ENCODE assay signal across 22 cellular contexts in the genomic region with DNA sequence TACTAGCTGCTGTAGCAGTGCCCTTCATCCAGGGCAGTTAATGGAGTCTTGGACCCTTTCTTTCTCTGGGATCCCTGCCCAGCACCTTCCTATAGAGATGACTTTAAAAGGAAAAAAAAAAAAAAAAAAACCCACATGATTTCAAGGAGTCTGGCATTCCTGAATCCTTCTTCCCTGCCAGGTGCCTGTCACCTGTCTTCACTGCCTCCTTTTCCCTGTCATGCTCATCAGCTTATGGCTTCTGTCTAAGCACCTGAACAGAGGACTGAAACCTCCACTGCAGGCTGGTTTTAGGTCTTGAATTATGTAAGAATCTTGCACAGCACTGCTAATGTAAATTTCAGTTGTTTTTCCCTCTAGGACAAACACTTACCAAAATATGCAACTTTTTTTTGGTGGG. TPM values are rescaled to one million over a fixed set of nuclear protein-coding genes. Genes with fewer than 3 reads are reported as not detected.
DNase-seq lines count a peak whose midpoint lies in the region; ATAC-seq and TF ChIP-seq lines count a peak whose summit lies in the region.
"Had no signal": no experiment of that assay in that cellular context is flagged by ENCODE, and none has a peak within 500 bp of the region (broad histone marks: within the 10 kb centered on the region; RNA-seq: fewer than 3 reads in every experiment).

No MANE protein-coding gene starts in this region.

- POLR2A ChIA-PET in CD4-positive, alpha-beta memory T cell (lab: Charles Lee; ENCODE audit: partially characterized antibody) = no interaction called here
- POLR2A ChIA-PET in activated B cell treated with CpG ODN at 0.5 μM for 24 hours (lab: Charles Lee) = no interaction called here

- intact Hi-C loops in CD14-positive monocyte (cut with micrococcal nuclease) (no loop called here), activated B cell treated with CpG ODN at 0.5 μM for 24 hours (cut with micrococcal nuclease) (no loop called here)
- intact Hi-C loops in CD4-positive, alpha-beta memory T cell (cut with micrococcal nuclease) = no loop called here
- intact Hi-C loops in dendritic cell treated with granulocyte-macrophage colony-stimulating factor and Interleukin-4, amounts not matched to agents 40 ng/mL and 50 ng/mL, for 4 days (cut with micrococcal nuclease) = no loop called here

- no peak overlapping the region for H3K4me3 ChIP-seq in CD4-positive, alpha-beta memory T cell (ENCODE audit: low read length in 2 of 2)
- no peak overlapping the region for H3K4me3 ChIP-seq in right atrium auricular region
- H3K4me3 ChIP-seq: esophagus squamous epithelium, ovary had no signal

- peaks cover 5% of the 10 kb centered on the region for H3K4me1 ChIP-seq in CD4-positive, alpha-beta memory T cell (ENCODE audit: insufficient read depth, low read length)
- peaks cover 0 to 8% of the 10 kb centered on the region in 2 donors for H3K4me1 ChIP-seq in right atrium auricular region

- H3K4me3 Mint-ChIP-seq in CD14-positive monocyte (no peak overlapping the region), activated B cell treated with CpG ODN at 0.5 μM for 24 hours (no peak overlapping the region), nephron progenitor cell (no peak overlapping the region)
- H3K4me3 Mint-ChIP-seq in CD4-positive, alpha-beta memory T cell = no peak overlapping the region
- no peak overlapping the region for H3K4me3 Mint-ChIP-seq in dendritic cell treated with granulocyte-macrophage colony-stimulating factor and Interleukin-4, amounts not matched to agents 40 ng/mL and 50 ng/mL, for 4 days
- H3K4me3 Mint-ChIP-seq: activated T-helper 1 cell treated with anti-CD3 and anti-CD28 coated beads, Interleukin-12 subunit alpha, Interleukin-12 subunit beta, Interleukin-2, Interleukin-4 antibody, amounts not matched to agents 30 ng/mL and 10 ng/mL and 1 ng/mL, durations not matched to agents 14 hours and 24 hours and 36 hours had no signal

- H3K36me3 ChIP-seq in CD4-positive, alpha-beta memory T cell (ENCODE audit: insufficient read depth, low read length) = peaks cover 65% of the 10 kb centered on the region
- H3K36me3 ChIP-seq in right atrium auricular region = peaks cover 86% of the 10 kb centered on the region
- H3K36me3 ChIP-seq: ovary had no signal

- peaks cover 68% of the 10 kb centered on the region for H3K4me1 Mint-ChIP-seq in CD14-positive monocyte
- H3K4me1 Mint-ChIP-seq in CD4-positive, alpha-beta memory T cell = peaks cover 8 to 11% (median 10%) of the 10 kb centered on the region in 4 donors
- H3K4me1 Mint-ChIP-seq in activated B cell treated with CpG ODN at 0.5 μM for 24 hours = peaks cover 12% of the 10 kb centered on the region
- peaks cover 45% of the 10 kb centered on the region for H3K4me1 Mint-ChIP-seq in dendritic cell treated with granulocyte-macrophage colony-stimulating factor and Interleukin-4, amounts not matched to agents 40 ng/mL and 50 ng/mL, for 4 days (ENCODE audit: low read depth)
- H3K4me1 Mint-ChIP-seq in nephron progenitor cell = peaks cover 21% of the 10 kb centered on the region

- H3K9me3 ChIP-seq in CD4-positive, alpha-beta memory T cell (ENCODE audit: control insufficient read depth in 1 of 2, low read length in 2 of 2) = no peaks in the 10 kb centered on the region
- H3K9me3 ChIP-seq in right atrium auricular region = no peaks in the 10 kb centered on the region
- H3K9me3 ChIP-seq: esophagus squamous epithelium, ovary had no signal

- no peaks in the 10 kb centered on the region for H3K27me3 ChIP-seq in CD4-positive, alpha-beta memory T cell (ENCODE audit: insufficient read depth, low read length)
- H3K27me3 ChIP-seq in right atrium auricular region = no peaks in the 10 kb centered on the region
- H3K27me3 ChIP-seq: esophagus squamous epithelium, ovary had no signal

- TF ChIP-seq CTCF in CD14-positive monocyte (IDR thresholded peaks at IDR 0.05) (no peak), activated B cell treated with CpG ODN at 0.5 μM for 24 hours (IDR thresholded peaks at IDR 0.05) (no peak), right atrium auricular region (IDR thresholded peaks at IDR 0.05) (no peak), nephron progenitor cell (IDR thresholded peaks at IDR 0.05) (no peak)

- ATAC-seq in activated B cell treated with CpG ODN at 0.5 μM for 24 hours (ENCODE audit: low read depth) (no peak), GM21367 (IDR thresholded peaks at IDR 0.05; ENCODE audit: unreplicated experiment) (no peak)
- ATAC-seq: right cardiac atrium had no signal

- H3K9me3 Mint-ChIP-seq in CD14-positive monocyte = no peaks in the 10 kb centered on the region
- H3K9me3 Mint-ChIP-seq in CD4-positive, alpha-beta memory T cell = no peaks in the 10 kb centered on the region
- H3K9me3 Mint-ChIP-seq in activated B cell treated with CpG ODN at 0.5 μM for 24 hours = no peaks in the 10 kb centered on the region
- H3K9me3 Mint-ChIP-seq in dendritic cell treated with granulocyte-macrophage colony-stimulating factor and Interleukin-4, amounts not matched to agents 40 ng/mL and 50 ng/mL, for 4 days = no peaks in the 10 kb centered on the region
- H3K9me3 Mint-ChIP-seq in nephron progenitor cell = no peaks in the 10 kb centered on the region
- H3K9me3 Mint-ChIP-seq: activated T-helper 1 cell treated with anti-CD3 and anti-CD28 coated beads, Interleukin-12 subunit alpha, Interleukin-12 subunit beta, Interleukin-2, Interleukin-4 antibody, amounts not matched to agents 30 ng/mL and 10 ng/mL and 1 ng/mL, durations not matched to agents 14 hours and 24 hours and 36 hours had no signal

- CTCF ChIA-PET in CD4-positive, alpha-beta memory T cell (lab: Charles Lee; ENCODE audit: partially characterized antibody) = interaction anchor here (2.8 kb wide), 1 partner anchor 12 kb away, joined by 11 read pairs; no protein-coding TSS in a partner anchor
- CTCF ChIA-PET in activated B cell treated with CpG ODN at 0.5 μM for 24 hours (lab: Charles Lee) = interaction anchor here (1.3 kb wide), 1 partner anchor 8 kb away, joined by 3 read pairs; no protein-coding TSS in a partner anchor

- H3K36me3 Mint-ChIP-seq in CD14-positive monocyte (peaks cover 64 to 88% of the 10 kb centered on the region in 2 donors), activated B cell treated with CpG ODN at 0.5 μM for 24 hours (ENCODE audit: low read depth) (peaks cover 79% of the 10 kb centered on the region), nephron progenitor cell (ENCODE audit: low read depth) (peaks cover 72% of the 10 kb centered on the region)
- H3K36me3 Mint-ChIP-seq in CD4-positive, alpha-beta memory T cell = peaks cover 50 to 66% of the 10 kb centered on the region in 2 donors
- peaks cover 97% of the 10 kb centered on the region for H3K36me3 Mint-ChIP-seq in dendritic cell treated with granulocyte-macrophage colony-stimulating factor and Interleukin-4, amounts not matched to agents 40 ng/mL and 50 ng/mL, for 4 days (ENCODE audit: low read depth)

- H3K27ac Mint-ChIP-seq in CD14-positive monocyte (peak overlapping the region in 4 of 7 donors; percentile 25 to 66 (median 38)), activated B cell treated with CpG ODN at 0.5 μM for 24 hours (peak overlapping the region; percentile 39), nephron progenitor cell (no peak overlapping the region)
- H3K27ac Mint-ChIP-seq in CD4-positive, alpha-beta memory T cell = peak overlapping the region in 5 of 7 donors; percentile 40 to 74 (median 66)
- H3K27ac Mint-ChIP-seq in dendritic cell treated with granulocyte-macrophage colony-stimulating factor and Interleukin-4, amounts not matched to agents 40 ng/mL and 50 ng/mL, for 4 days = peak overlapping the region; percentile 75
- H3K27ac Mint-ChIP-seq: activated T-helper 1 cell treated with anti-CD3 and anti-CD28 coated beads, Interleukin-12 subunit alpha, Interleukin-12 subunit beta, Interleukin-2, Interleukin-4 antibody, amounts not matched to agents 30 ng/mL and 10 ng/mL and 1 ng/mL, durations not matched to agents 14 hours and 24 hours and 36 hours had no signal

- peaks cover 0 to 5% (median 0%) of the 10 kb centered on the region in 3 donors for H3K27me3 Mint-ChIP-seq in CD14-positive monocyte (ENCODE audit: low read depth in 3 of 3)
- no peaks in the 10 kb centered on the region for H3K27me3 Mint-ChIP-seq in CD4-positive, alpha-beta memory T cell
- no peaks in the 10 kb centered on the region for H3K27me3 Mint-ChIP-seq in activated B cell treated with CpG ODN at 0.5 μM for 24 hours
- H3K27me3 Mint-ChIP-seq in dendritic cell treated with granulocyte-macrophage colony-stimulating factor and Interleukin-4, amounts not matched to agents 40 ng/mL and 50 ng/mL, for 4 days = no peaks in the 10 kb centered on the region
- H3K27me3 Mint-ChIP-seq in nephron progenitor cell (ENCODE audit: low read depth, poor library complexity) = no peaks in the 10 kb centered on the region

- DNase-seq in CD14-positive monocyte (ENCODE audit: low spot score) (no peak), activated B cell treated with CpG ODN at 0.5 μM for 24 hours (no peak), right atrium auricular region (ENCODE audit: low spot score) (no peak), nephron progenitor cell (no peak), C1 segment of cervical spinal cord (lab: John Stamatoyannopoulos, UW) (no peak)
- DNase-seq in CD4-positive, alpha-beta memory T cell = no peak
- DNase-seq: activated CD4-positive, alpha-beta T cell treated with anti-CD3 and anti-CD28 coated beads, Interleukin-2, amount 50 U/mL, for 4 hours; AML-193; amygdala; central memory CD4-positive, alpha-beta T cell; DMS 273 treated with DMSO at 0.1 percent for 48 hours; esophagus squamous epithelium; kidney glomerular epithelial cell; NCI-H748 treated with DMSO at 0.1 percent for 48 hours; ovary; right cardiac atrium; SHP77; substantia nigra; T-helper 1 cell had no signal

- no peak overlapping the region for H3K27ac ChIP-seq in CD4-positive, alpha-beta memory T cell (ENCODE audit: low read depth, low read length)
- H3K27ac ChIP-seq in right atrium auricular region = no peak overlapping the region
- H3K27ac ChIP-seq: esophagus squamous epithelium, ovary had no signal

RNA-seq across cellular contexts. Expression of a gene that starts 24.9 kb away (rescaled TPM):
- 1,000 to 10,000 TPM in 1 of 2 donors, 100 to 1,000 TPM in 1; 658 to 1,143 TPM for polyA plus RNA-seq in CD14-positive monocyte
- 10 to 100 TPM; 56.7 to 64.8 TPM for total RNA-seq in CD4-positive, alpha-beta memory T cell
- 100 to 1,000 TPM; 175 to 292 TPM for polyA plus RNA-seq in CD4-positive, alpha-beta memory T cell
- 41.8 and 43.5 TPM in 2 replicates for total RNA-seq in activated B cell treated with CpG ODN at 0.5 μM for 24 hours
- total RNA-seq in right atrium auricular region = 10 to 100 TPM; 30.0 to 34.6 TPM

RNA-seq across cellular contexts. Expression of a gene that starts 31.6 kb away (rescaled TPM):
- polyA plus RNA-seq in CD14-positive monocyte = 100 to 1,000 TPM; 876 to 941 TPM
- 100 to 1,000 TPM; 285 to 305 TPM for total RNA-seq in CD4-positive, alpha-beta memory T cell
- polyA plus RNA-seq in CD4-positive, alpha-beta memory T cell = 100 to 1,000 TPM; 629 to 725 TPM
- total RNA-seq in activated B cell treated with CpG ODN at 0.5 μM for 24 hours (410 and 411 TPM in 2 replicates), right atrium auricular region (100 to 1,000 TPM in 1 of 2 donors, 10 to 100 TPM in 1; 58.9 to 111 TPM)
